8 cellular contexts compared by ENCODE assay signal in genomic region chr2:85560812-85561279, GRCh38. TPM values are rescaled to one million over a fixed set of nuclear protein-coding genes. Genes with fewer than 3 reads are reported as not detected.
A peak's percentile ranks its signal among the peaks of the same experiment; 100 is the strongest.
DNase-seq lines count a peak whose midpoint lies in the region; ATAC-seq and TF ChIP-seq lines count a peak whose summit lies in the region.

No MANE protein-coding gene starts in this region.

- H3K4me3 Mint-ChIP-seq in mesothelial cell of epicardium, result peak overlapping the region; percentile 97

- in situ Hi-C loops in brain microvascular endothelial cell (cut with HindIII; ENCODE audit: low pct_ligation_motif_present, low sequenced_read_pairs), result no loop called here

- peaks cover 20% of the 10 kb centered on the region for H3K4me1 Mint-ChIP-seq in mesothelial cell of epicardium

- H3K36me3 ChIP-seq in brain microvascular endothelial cell (replicated peaks), result peaks cover 24% of the 10 kb centered on the region

- peak; percentile 14 for ATAC-seq in GM19463 (IDR thresholded peaks at IDR 0.05; ENCODE audit: unreplicated experiment)
- peak; percentile 20 for ATAC-seq in HG03521 (IDR thresholded peaks at IDR 0.05; ENCODE audit: unreplicated experiment)
- ATAC-seq in GM18870 (IDR thresholded peaks at IDR 0.05; ENCODE audit: unreplicated experiment), result no peak

- no peak overlapping the region for H3K27ac ChIP-seq in brain microvascular endothelial cell

- no peaks in the 10 kb centered on the region for H3K27me3 ChIP-seq in brain microvascular endothelial cell (replicated peaks)

- H3K27me3 Mint-ChIP-seq in mesothelial cell of epicardium (ENCODE audit: low read depth), result no peaks in the 10 kb centered on the region

- peak overlapping the region; percentile 98 for H3K27ac Mint-ChIP-seq in mesothelial cell of epicardium

- peak overlapping the region; percentile 89 for H3K4me3 ChIP-seq in brain microvascular endothelial cell (ENCODE audit: low read depth, low read length)

- TF ChIP-seq CTCF in brain microvascular endothelial cell (IDR thresholded peaks at IDR 0.05; ENCODE audit: low read depth, low read length, missing control alignments) (no peak), mesothelial cell of epicardium (IDR thresholded peaks at IDR 0.05; ENCODE audit: unreplicated experiment) (no peak), GM10266 (IDR thresholded peaks at IDR 0.05; ENCODE audit: control insufficient read depth, insufficient read depth, low read depth, missing control alignments) (no peak)

- peaks cover 4% of the 10 kb centered on the region for H3K36me3 Mint-ChIP-seq in mesothelial cell of epicardium

- DNase-seq in brain microvascular endothelial cell, result no peak
- no peak for DNase-seq in mesothelial cell of epicardium (ENCODE audit: low spot score in 2 of 2, unreplicated experiment in 2 of 2)
- DNase-seq in NCI-H774 (lab: John Stamatoyannopoulos, UW), result no peak
- no peak for DNase-seq in GM10266 (ENCODE audit: extremely low spot score)
- DNase-seq in stimulated activated CD4-positive, alpha-beta T cell treated with anti-CD3 and anti-CD28 coated beads, Interleukin-4, amount 100 ng/mL, for 24 hours, result no peak

- H3K9me3 Mint-ChIP-seq in mesothelial cell of epicardium, result no peaks in the 10 kb centered on the region

RNA-seq across cellular contexts. Expression of gene GGCX, which starts 0.4 kb away (rescaled TPM):
- 57.4 to 58.2 TPM (median 57.7 TPM) in 3 replicates for total RNA-seq in mesothelial cell of epicardium

RNA-seq across cellular contexts. Expression of gene VAMP8, which starts 16.5 kb away (rescaled TPM):
- 51.0 to 55.7 TPM (median 55.5 TPM) in 3 replicates for total RNA-seq in mesothelial cell of epicardium

RNA-seq across cellular contexts. Expression of gene MAT2A, which starts 21.9 kb away (rescaled TPM):
- 263 to 274 TPM (median 271 TPM) in 3 replicates for total RNA-seq in mesothelial cell of epicardium

RNA-seq across cellular contexts. Expression of gene VAMP5, which starts 23.4 kb away (rescaled TPM):
- 2.5 to 3.7 TPM (median 3.4 TPM) in 3 replicates for total RNA-seq in mesothelial cell of epicardium

RNA-seq across cellular contexts. Expression of gene RNF181, which starts 34.7 kb away (rescaled TPM):
- 76.6 to 87.4 TPM (median 82.8 TPM) in 3 replicates for total RNA-seq in mesothelial cell of epicardium
